In the genomic region with DNA sequence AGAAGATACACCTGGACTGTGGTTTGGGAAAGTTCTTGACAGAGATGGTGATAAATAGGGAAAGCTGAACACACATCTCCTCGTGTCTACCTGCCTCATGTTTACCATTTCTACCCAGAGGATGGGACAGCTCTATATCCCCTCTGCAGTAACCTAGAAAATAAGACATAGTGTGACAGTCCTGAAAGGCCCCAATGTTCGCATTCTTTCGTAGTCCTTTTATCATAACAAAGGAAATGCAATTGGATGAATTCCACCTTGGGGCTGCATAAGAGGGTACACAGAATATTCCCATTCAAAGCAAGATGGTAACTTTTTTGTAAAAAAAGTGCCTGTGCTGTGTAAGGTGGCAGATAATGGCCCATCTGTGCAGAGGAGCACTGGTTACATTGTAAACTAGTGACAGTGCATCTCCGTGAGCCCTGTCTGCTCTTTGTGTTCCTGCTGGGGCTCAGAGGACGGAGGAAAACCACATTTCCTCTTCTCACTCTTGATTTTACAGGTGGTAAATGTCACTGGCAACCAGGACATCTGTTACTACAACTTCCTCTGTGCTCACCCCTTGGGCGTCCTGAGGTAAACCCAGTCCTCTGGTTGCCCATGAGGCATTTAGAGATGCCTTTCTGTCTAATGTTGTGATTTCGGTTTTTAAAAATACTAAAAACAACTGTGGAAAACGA, we compare ENCODE assay signal across 8 cellular contexts.
A peak's percentile ranks its signal among the peaks of the same experiment; 100 is the strongest.
DNase-seq lines count a peak whose midpoint lies in the region; ATAC-seq and TF ChIP-seq lines count a peak whose summit lies in the region.

No MANE protein-coding gene starts in this region.

- no peaks in the 10 kb centered on the region for H3K27me3 ChIP-seq in CD8-positive, alpha-beta T cell (ENCODE audit: insufficient read depth, low read length)

- no peaks in the 10 kb centered on the region for H3K9me3 Mint-ChIP-seq in CD8-positive, alpha-beta T cell
- H3K9me3 Mint-ChIP-seq in activated T-cell treated with anti-CD3 and anti-CD28 coated beads, Interleukin-2, amount 50 U/mL, for 24 hours, result no peaks in the 10 kb centered on the region

- CTCF ChIA-PET in CD8-positive, alpha-beta T cell (lab: Charles Lee), result no interaction called here

- no peak for TF ChIP-seq CTCF in CD8-positive, alpha-beta T cell (IDR thresholded peaks at IDR 0.05)

- H3K27ac Mint-ChIP-seq in CD8-positive, alpha-beta T cell, result peak overlapping the region; percentile 60
- H3K27ac Mint-ChIP-seq in activated T-cell treated with anti-CD3 and anti-CD28 coated beads, Interleukin-2, amount 50 U/mL, for 24 hours, result peak overlapping the region; percentile 85

- peaks cover 21% of the 10 kb centered on the region for H3K4me1 ChIP-seq in CD8-positive, alpha-beta T cell (ENCODE audit: insufficient read depth, low read length)

- H3K36me3 ChIP-seq in CD8-positive, alpha-beta T cell (ENCODE audit: insufficient read depth, low read length), result peaks cover 13% of the 10 kb centered on the region

- peaks cover 79% of the 10 kb centered on the region for H3K36me3 Mint-ChIP-seq in CD8-positive, alpha-beta T cell
- peaks cover 78% of the 10 kb centered on the region for H3K36me3 Mint-ChIP-seq in activated T-cell treated with anti-CD3 and anti-CD28 coated beads, Interleukin-2, amount 50 U/mL, for 24 hours (ENCODE audit: low read depth)

- peak; percentile 91 for ATAC-seq in CD8-positive, alpha-beta T cell
- ATAC-seq in GM21360 (IDR thresholded peaks at IDR 0.05; ENCODE audit: unreplicated experiment) (peak; percentile 98), HG03520 (IDR thresholded peaks at IDR 0.05; ENCODE audit: unreplicated experiment) (peak; percentile 97)

- H3K4me3 ChIP-seq in CD8-positive, alpha-beta T cell (ENCODE audit: low read depth, low read length), result no peak overlapping the region

- intact Hi-C loops in CD8-positive, alpha-beta T cell (cut with DNase I, micrococcal nuclease), result no loop called here

- POLR2A ChIA-PET in CD8-positive, alpha-beta T cell (lab: Charles Lee), result interaction anchor here (0.5 kb wide), 1 partner anchor 88 kb away, joined by 3 read pairs; no protein-coding TSS in a partner anchor

- no peak overlapping the region for H3K27ac ChIP-seq in CD8-positive, alpha-beta T cell (ENCODE audit: low read depth, low read length)

- peaks cover 25% of the 10 kb centered on the region for H3K4me1 Mint-ChIP-seq in CD8-positive, alpha-beta T cell (ENCODE audit: low read depth)
- peaks cover 25% of the 10 kb centered on the region for H3K4me1 Mint-ChIP-seq in activated T-cell treated with anti-CD3 and anti-CD28 coated beads, Interleukin-2, amount 50 U/mL, for 24 hours (ENCODE audit: low read depth)

- H3K4me3 Mint-ChIP-seq in CD8-positive, alpha-beta T cell, result peak overlapping the region; percentile 0
- H3K4me3 Mint-ChIP-seq in activated T-cell treated with anti-CD3 and anti-CD28 coated beads, Interleukin-2, amount 50 U/mL, for 24 hours, result peak overlapping the region; percentile 41

- H3K27me3 Mint-ChIP-seq in CD8-positive, alpha-beta T cell (ENCODE audit: low read depth), result no peaks in the 10 kb centered on the region
- no peaks in the 10 kb centered on the region for H3K27me3 Mint-ChIP-seq in activated T-cell treated with anti-CD3 and anti-CD28 coated beads, Interleukin-2, amount 50 U/mL, for 24 hours

- no peaks in the 10 kb centered on the region for H3K9me3 ChIP-seq in CD8-positive, alpha-beta T cell (ENCODE audit: low read length)

- DNase-seq in CD8-positive, alpha-beta T cell, result peak in 6 of 7 experiments; percentile 15 to 61 (median 25)
- peak; percentile 36 for DNase-seq in activated T-cell treated with anti-CD3 and anti-CD28 coated beads, Interleukin-2, amount 50 U/mL, for 24 hours
- DNase-seq in stimulated activated CD4-positive, alpha-beta T cell treated with anti-CD3 and anti-CD28 coated beads, TNF-alpha, amount 100 ng/mL, for 48 hours (ENCODE audit: low read depth in 3 of 3), result peak; percentile 13 to 21 (median 16)
- DNase-seq in NCI-H69 (lab: John Stamatoyannopoulos, UW) (no peak), AG08396 (ENCODE audit: low spot score) (no peak), retina (no peak)

Comparison
In these comparisons a context has a peak if more than half of its experiments do, and no peak if none do; other contexts are left out.
1. DNase-seq: peak in CD8-positive, alpha-beta T cell (6 of 7), activated T-cell treated with anti-CD3 and anti-CD28 coated beads, Interleukin-2, amount 50 U/mL, for 24 hours (single experiment) and stimulated activated CD4-positive, alpha-beta T cell treated with anti-CD3 and anti-CD28 coated beads, TNF-alpha, amount 100 ng/mL, for 48 hours (3 of 3); none in NCI-H69 (single experiment), AG08396 (single experiment) and retina (single experiment).
2. Peak in every context shown above with its lines, with median percentiles within 50 percentile points of each other: ATAC-seq.